Comparison of ENCODE assay signal across 24 cellular contexts in the genomic region with DNA sequence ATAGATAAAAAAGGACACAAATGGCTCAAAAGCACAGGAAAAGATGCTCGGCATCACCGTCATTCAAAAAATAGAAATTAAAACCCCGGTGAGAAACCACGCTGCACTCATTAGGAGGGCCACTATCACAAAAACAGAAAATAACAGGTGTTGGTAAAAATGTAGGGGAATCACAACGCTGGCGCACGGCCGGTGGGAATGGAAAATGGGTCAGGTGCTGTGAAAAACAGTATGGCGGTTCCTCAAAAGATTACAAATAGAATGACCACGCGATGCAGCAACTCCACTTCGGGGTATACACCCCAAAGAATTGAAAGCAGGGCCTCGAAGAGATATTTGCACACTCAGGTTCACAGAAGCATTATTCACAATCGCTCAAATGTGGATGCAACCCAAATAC.
"Had no signal": no experiment of that assay in that cellular context is flagged by ENCODE, and none has a peak within 500 bp of the region (broad histone marks: within the 10 kb centered on the region; RNA-seq: fewer than 3 reads in every experiment).

No MANE protein-coding gene starts in this region.

- ATAC-seq: activated naive CD4-positive, alpha-beta T cell treated with anti-CD3 and anti-CD28 coated beads, Interleukin-2, amount 50 U/mL, for 72 hours; activated T-cell treated with anti-CD3 and anti-CD28 coated beads, Interleukin-2, amount 50 U/mL, for 4 hours; body of pancreas; K562; PC-3 had no signal

- DNase-seq: activated B cell treated with CpG ODN at 0.5 μM for 24 hours; activated CD4-positive, alpha-beta T cell treated with anti-CD3 and anti-CD28 coated beads for 4 hours; activated CD4-positive, alpha-beta T cell treated with anti-CD3 and anti-CD28 coated beads, Interleukin-2, amount 50 U/mL, for 1 hour; activated CD8-positive, alpha-beta memory T cell treated with anti-CD3 and anti-CD28 coated beads, Interleukin-2, amount 50 U/mL, for 4 hours; activated gamma-delta T cell treated with Interleukin-2 at 50 U/mL for 16 hours; activated naive CD4-positive, alpha-beta T cell treated with anti-CD3 and anti-CD28 coated beads for 36 hours; activated T-cell treated with anti-CD3 and anti-CD28 coated beads for 4 hours; activated T-cell treated with anti-CD3 and anti-CD28 coated beads, Interleukin-2, amount 50 U/mL, for 4 hours; body of pancreas; NCI-H1436; NCI-H1694; NCI-H2029; NCI-H345; NCI-H524 treated with DMSO at 0.1 percent for 48 hours; NK-92 treated with Interleukin-12 subunit alpha and Interleukin-12 subunit beta, amount 100 ng/mL, for 24 hours; PC-3; RPMI8226; SHP77 treated with DMSO at 0.1 percent for 48 hours; T-helper 2 cell; T-helper 9 cell had no signal

- H3K27ac Mint-ChIP-seq: activated B cell treated with CpG ODN at 0.5 μM for 24 hours; activated CD4-positive, alpha-beta memory T cell treated with anti-CD3 and anti-CD28 coated beads for 36 hours; activated naive CD4-positive, alpha-beta T cell treated with anti-CD3 and anti-CD28 coated beads for 36 hours; activated naive CD4-positive, alpha-beta T cell treated with anti-CD3 and anti-CD28 coated beads, Interleukin-2, amount 50 U/mL, for 72 hours; activated T-helper 1 cell treated with anti-CD3 and anti-CD28 coated beads, Interleukin-12 subunit alpha, Interleukin-12 subunit beta, Interleukin-2, Interleukin-4 antibody, amounts not matched to agents 30 ng/mL and 10 ng/mL and 1 ng/mL, durations not matched to agents 14 hours and 24 hours and 36 hours had no signal

- H3K4me3 Mint-ChIP-seq: activated B cell treated with CpG ODN at 0.5 μM for 24 hours; activated CD4-positive, alpha-beta memory T cell treated with anti-CD3 and anti-CD28 coated beads for 36 hours; activated naive CD4-positive, alpha-beta T cell treated with anti-CD3 and anti-CD28 coated beads for 36 hours; activated T-cell treated with anti-CD3 and anti-CD28 coated beads, Interleukin-2, amount 50 U/mL, for 4 hours; activated T-helper 1 cell treated with anti-CD3 and anti-CD28 coated beads, Interleukin-12 subunit alpha, Interleukin-12 subunit beta, Interleukin-2, Interleukin-4 antibody, amounts not matched to agents 30 ng/mL and 10 ng/mL and 1 ng/mL, durations not matched to agents 14 hours and 24 hours and 36 hours had no signal

- H3K4me1 Mint-ChIP-seq: activated B cell treated with CpG ODN at 0.5 μM for 24 hours had no signal

- H3K36me3 Mint-ChIP-seq: activated CD4-positive, alpha-beta memory T cell treated with anti-CD3 and anti-CD28 coated beads for 36 hours had no signal

- H3K9me3 Mint-ChIP-seq: activated B cell treated with CpG ODN at 0.5 μM for 24 hours; activated CD4-positive, alpha-beta memory T cell treated with anti-CD3 and anti-CD28 coated beads for 36 hours; activated naive CD4-positive, alpha-beta T cell treated with anti-CD3 and anti-CD28 coated beads for 36 hours; activated naive CD4-positive, alpha-beta T cell treated with anti-CD3 and anti-CD28 coated beads, Interleukin-2, amount 50 U/mL, for 72 hours; activated T-cell treated with anti-CD3 and anti-CD28 coated beads, Interleukin-2, amount 50 U/mL, for 4 hours had no signal
